ENCODE assay signal across 24 cellular contexts in the genomic region with DNA sequence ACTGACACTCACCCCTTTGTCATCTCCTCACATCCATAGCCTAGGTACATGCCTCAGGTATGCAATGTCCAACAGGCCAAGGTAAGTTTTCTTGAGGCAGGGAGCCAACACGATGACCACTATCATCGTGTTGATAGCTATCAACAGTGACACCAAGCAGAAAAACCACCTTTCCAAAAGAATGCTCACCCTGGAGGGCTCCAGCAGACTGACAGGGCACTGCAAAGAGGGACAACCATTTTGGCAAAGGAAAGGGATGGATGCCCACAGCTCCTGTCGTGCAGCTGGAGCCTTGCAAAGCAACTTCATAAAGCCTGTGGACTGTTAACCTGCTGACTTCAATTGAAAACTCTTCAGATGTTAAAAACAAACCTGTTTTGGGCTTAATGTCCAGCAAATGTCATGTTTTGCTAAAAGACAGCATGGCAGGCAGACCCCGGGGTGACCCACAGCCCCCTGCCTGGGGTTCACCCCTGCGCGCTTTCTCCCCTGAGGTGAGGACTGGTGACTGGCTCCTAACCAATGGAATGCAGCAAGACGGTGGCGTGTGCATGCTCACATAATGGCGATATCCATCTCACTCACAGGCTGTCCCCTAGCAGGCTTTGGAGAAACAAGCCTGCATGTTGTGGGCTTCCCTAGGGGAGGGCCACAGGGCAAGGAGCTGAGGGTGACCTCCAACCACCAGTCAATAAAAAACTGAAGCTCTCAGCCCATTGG.
"Had no signal": no experiment of that assay in that cellular context is flagged by ENCODE, and none has a peak within 500 bp of the region (broad histone marks: within the 10 kb centered on the region; RNA-seq: fewer than 3 reads in every experiment).

No MANE protein-coding gene starts in this region.

- H3K4me1 ChIP-seq: esophagus squamous epithelium, left ventricle myocardium inferior, psoas muscle, suprapubic skin, thyroid gland, upper lobe of left lung, vagina had no signal

- H3K9me3 ChIP-seq: esophagus squamous epithelium, left ventricle myocardium inferior, neutrophil, psoas muscle, suprapubic skin, thyroid gland, upper lobe of left lung, vagina had no signal

- H3K4me3 Mint-ChIP-seq: dendritic cell treated with granulocyte-macrophage colony-stimulating factor and Interleukin-4, amounts not matched to agents 40 ng/mL and 50 ng/mL, for 4 days; effector memory CD8-positive, alpha-beta T cell; immature natural killer cell; naive B cell; nephron had no signal

- H3K27ac ChIP-seq: esophagus squamous epithelium, left ventricle myocardium inferior, neutrophil, psoas muscle, skin epidermis, suprapubic skin, thyroid gland, upper lobe of left lung, vagina had no signal

- H3K4me1 Mint-ChIP-seq: immature natural killer cell, naive B cell, nephron had no signal

- H3K27me3 ChIP-seq: neutrophil, thyroid gland, upper lobe of left lung, vagina had no signal

- H3K27me3 Mint-ChIP-seq: dendritic cell treated with granulocyte-macrophage colony-stimulating factor and Interleukin-4, amounts not matched to agents 40 ng/mL and 50 ng/mL, for 4 days had no signal

- ATAC-seq: effector memory CD8-positive, alpha-beta T cell; left cardiac atrium; psoas muscle; sciatic nerve; stimulated activated naive CD8-positive, alpha-beta T cell treated with anti-CD3 and anti-CD28 coated beads, Interleukin-15, Interleukin-2, amounts not matched to agents 100 U/mL and 50 U/mL, for 24 hours had no signal

- H3K36me3 Mint-ChIP-seq: immature natural killer cell, naive B cell had no signal

- DNase-seq: effector memory CD8-positive, alpha-beta T cell; esophagus squamous epithelium; foreskin fibroblast; immature natural killer cell; kidney; left cardiac atrium; left ventricle myocardium inferior; mesenchymal stem cell; naive B cell; psoas muscle; retina; stimulated activated CD4-positive, alpha-beta T cell treated with anti-CD3 and anti-CD28 coated beads, Interleukin-12 subunit alpha, Interleukin-12 subunit beta, amount 100 ng/mL, for 4 hours; stimulated activated CD4-positive, alpha-beta T cell treated with anti-CD3 and anti-CD28 coated beads, Interleukin-2, amount 100 ng/mL, for 48 hours; stimulated activated naive CD8-positive, alpha-beta T cell treated with anti-CD3 and anti-CD28 coated beads, Interleukin-15, Interleukin-2, amounts not matched to agents 100 U/mL and 50 U/mL, for 24 hours; thyroid gland; upper lobe of left lung had no signal

- H3K36me3 ChIP-seq: esophagus squamous epithelium, left ventricle myocardium inferior, neutrophil, suprapubic skin, thyroid gland, upper lobe of left lung, vagina had no signal

- H3K27ac Mint-ChIP-seq: dendritic cell treated with granulocyte-macrophage colony-stimulating factor and Interleukin-4, amounts not matched to agents 40 ng/mL and 50 ng/mL, for 4 days; effector memory CD8-positive, alpha-beta T cell; immature natural killer cell; naive B cell; nephron had no signal

- H3K4me3 ChIP-seq: esophagus squamous epithelium, left ventricle myocardium inferior, lung, psoas muscle, skin epidermis, suprapubic skin, thyroid gland, upper lobe of left lung, vagina had no signal

- H3K9me3 Mint-ChIP-seq: dendritic cell treated with granulocyte-macrophage colony-stimulating factor and Interleukin-4, amounts not matched to agents 40 ng/mL and 50 ng/mL, for 4 days; immature natural killer cell; nephron had no signal
